Comparison of ENCODE assay signal across 19 cellular contexts in genomic region chr1:214720561-214720960, GRCh38.
A peak's percentile ranks its signal among the peaks of the same experiment; 100 is the strongest.
DNase-seq lines count a peak whose midpoint lies in the region; ATAC-seq and TF ChIP-seq lines count a peak whose summit lies in the region.
"Had no signal": no experiment of that assay in that cellular context is flagged by ENCODE, and none has a peak within 500 bp of the region (broad histone marks: within the 10 kb centered on the region; RNA-seq: fewer than 3 reads in every experiment).

No MANE protein-coding gene starts in this region.

- H3K79me1 ChIP-seq in IMR-90 (ENCODE audit: low read depth in 1 of 2, low read length in 2 of 2): no peaks in the 10 kb centered on the region

- peaks cover 2% of the 10 kb centered on the region; the same call in 1 of the 2 replicates for H3K9me1 ChIP-seq in IMR-90 (ENCODE audit: insufficient read depth, low read length)

- dilution Hi-C loops in IMR-90 (cut with HindIII; ENCODE audit: low sequenced_read_pairs, unreplicated experiment): no loop called here

- H3K36me3 ChIP-seq in IMR-90 (ENCODE audit: control insufficient read depth, insufficient read depth, low read length): no peaks in the 10 kb centered on the region
- H3K36me3 ChIP-seq: BE2C had no signal

- no peak overlapping the region for H4K5ac ChIP-seq in IMR-90 (ENCODE audit: low read depth, low read length)

- H2BK5ac ChIP-seq in IMR-90 (ENCODE audit: low read depth, low read length, poor library complexity, severe bottlenecking): no peak overlapping the region

- H3K4me3 ChIP-seq in IMR-90 (ENCODE audit: insufficient read depth, low read depth, low read length) (no peak overlapping the region), skeletal muscle cell (ENCODE audit: low read depth, low read length) (no peak overlapping the region)
- H3K4me3 ChIP-seq: K562, PC-9 had no signal

- TF ChIP-seq RAD21 in IMR-90 (IDR thresholded peaks at IDR 0.05; ENCODE audit: low read length): no peak

- H2BK15ac ChIP-seq in IMR-90 (ENCODE audit: low read depth, low read length): no peak overlapping the region

- peak; percentile 64 for ATAC-seq in IMR-90 (ENCODE audit: low read depth)
- no peak for ATAC-seq in GM19455 (IDR thresholded peaks at IDR 0.05; ENCODE audit: unreplicated experiment)
- ATAC-seq: K562 had no signal

- in situ Hi-C loops in IMR-90 (cut with MboI; ENCODE audit: low sequenced_read_pairs): no loop called here

- H3K18ac ChIP-seq in IMR-90 (ENCODE audit: low read depth, low read length): no peak overlapping the region

- H3K23ac ChIP-seq in IMR-90 (ENCODE audit: low read depth, low read length): no peak overlapping the region

- no TSS peak for BruUV-seq in IMR-90 (replicated peaks; lab: Mats Ljungman, UMichigan)

- H3K27ac ChIP-seq in IMR-90 (ENCODE audit: insufficient read depth, low read length): no peak overlapping the region
- H3K27ac ChIP-seq: 22Rv1, PC-9 had no signal

- POLR2A ChIA-PET in IMR-90 (lab: Charles Lee; ENCODE audit: unreplicated experiment): no interaction called here

- TF ChIP-seq CTCF in IMR-90 (conservative IDR thresholded peaks at IDR 0.05; ENCODE audit: low read depth, low read length): no peak

- H4K20me1 ChIP-seq in IMR-90 (ENCODE audit: insufficient read depth, low read length): no peaks in the 10 kb centered on the region

- no peak overlapping the region for H2AK9ac ChIP-seq in IMR-90 (replicated peaks; ENCODE audit: low read depth, low read length, poor library complexity)

- H3K4me1 ChIP-seq in IMR-90 (ENCODE audit: control insufficient read depth, insufficient read depth, low read length): no peaks in the 10 kb centered on the region
- H3K4me1 ChIP-seq: BE2C had no signal

- no peak for TF ChIP-seq POLR2A in IMR-90 (IDR thresholded peaks at IDR 0.05; ENCODE audit: low read depth, low read length)

- no peak overlapping the region for H3K4me2 ChIP-seq in IMR-90 (ENCODE audit: low read depth, low read length)
- H3K4me2 ChIP-seq: PC-9 had no signal

- no peak overlapping the region; the same call in 1 of the 2 replicates for H3K4ac ChIP-seq in IMR-90 (ENCODE audit: low read depth, low read length)

- no peak overlapping the region for H4K8ac ChIP-seq in IMR-90 (ENCODE audit: low read depth in 2 of 2, low read length in 2 of 2)

- H3K9me3 ChIP-seq in IMR-90 (ENCODE audit: control insufficient read depth, insufficient read depth, low read length): no peaks in the 10 kb centered on the region
- H3K9me3 ChIP-seq: BE2C had no signal

- H3K14ac ChIP-seq in IMR-90 (replicated peaks; ENCODE audit: low read depth, low read length): no peak overlapping the region

- no peak overlapping the region for H2AK5ac ChIP-seq in IMR-90 (ENCODE audit: low read depth, low read length)

- peak overlapping the region; percentile 68 for H2AFZ ChIP-seq in IMR-90 (replicated peaks; ENCODE audit: low read length, poor library complexity)
- H2AFZ ChIP-seq: PC-9 had no signal

- H3K27me3 ChIP-seq in IMR-90 (ENCODE audit: control insufficient read depth, insufficient read depth, low read length): no peaks in the 10 kb centered on the region

- no peak overlapping the region for H2BK20ac ChIP-seq in IMR-90 (ENCODE audit: low read depth, low read length)

- WGBS in IMR-90 (ENCODE audit: extremely low coverage in 2 of 2, insufficient read length in 1 of 2), 2 experiments: no CpG with 5 or more reads among the region's 1 CpG

- intact Hi-C loops in IMR-90 (cut with micrococcal nuclease): no loop called here

- CTCF ChIA-PET in IMR-90 (lab: Yijun Ruan, JAX): interaction anchor here (1.1 kb wide), 1 partner anchor 11 kb away, joined by 4 read pairs; no protein-coding TSS in a partner anchor

- H3K9ac ChIP-seq in IMR-90 (ENCODE audit: low read depth, low read length): no peak overlapping the region

- H4K91ac ChIP-seq in IMR-90 (ENCODE audit: insufficient read depth, low read depth, low read length): no peak overlapping the region

- no peak overlapping the region for H3K56ac ChIP-seq in IMR-90 (ENCODE audit: extremely low read depth, insufficient read depth, low read length)

- DNase-seq in DMS 273 (lab: John Stamatoyannopoulos, UW; ENCODE audit: unreplicated experiment) (peak; percentile 39), DMS 273 treated with DMSO at 0.1 percent for 48 hours (lab: John Stamatoyannopoulos, UW) (no peak), IMR-90 (peak; percentile 82), brain pericyte (ENCODE audit: low read depth, low spot score) (peak; percentile 12), skeletal muscle cell (ENCODE audit: low read depth) (peak; percentile 89), HuH-7.5 (ENCODE audit: low spot score) (no peak), NCI-H187 (lab: John Stamatoyannopoulos, UW) (no peak)
- DNase-seq: BE2C; CD4-positive, CD25-positive, alpha-beta regulatory T cell; COR-L47; DMS153; H9; NCI-H1105 treated with DMSO at 0.1 percent for 48 hours; NCI-H1694; NCI-H2227 treated with DMSO at 0.1 percent for 48 hours; PC-9 had no signal

- no peak overlapping the region for H2BK120ac ChIP-seq in IMR-90 (ENCODE audit: low read depth, low read length)

TF ChIP-seq in IMR-90, 13 proteins besides CTCF, POLR2A, EP300 and RAD21:
- TF ChIP-seq MAZ (IDR thresholded peaks at IDR 0.05; ENCODE audit: borderline replicate concordance, low read depth, low read length): no peak
- TF ChIP-seq SMC3 (IDR thresholded peaks at IDR 0.05; ENCODE audit: low read depth, low read length): no peak
- no peak for TF ChIP-seq CEBPB (IDR thresholded peaks at IDR 0.05; ENCODE audit: low read depth, low read length)

Comparison
In these comparisons a context has a peak if more than half of its experiments do, and no peak if none do; other contexts are left out.
1. DNase-seq: peak in DMS 273 (single experiment), IMR-90 (single experiment), brain pericyte (single experiment) and skeletal muscle cell (single experiment); none in DMS 273 treated with DMSO at 0.1 percent for 48 hours (single experiment), HuH-7.5 (single experiment) and NCI-H187 (0 of 2).